ENCODE assay signal across 1 cellular context in the genomic region with DNA sequence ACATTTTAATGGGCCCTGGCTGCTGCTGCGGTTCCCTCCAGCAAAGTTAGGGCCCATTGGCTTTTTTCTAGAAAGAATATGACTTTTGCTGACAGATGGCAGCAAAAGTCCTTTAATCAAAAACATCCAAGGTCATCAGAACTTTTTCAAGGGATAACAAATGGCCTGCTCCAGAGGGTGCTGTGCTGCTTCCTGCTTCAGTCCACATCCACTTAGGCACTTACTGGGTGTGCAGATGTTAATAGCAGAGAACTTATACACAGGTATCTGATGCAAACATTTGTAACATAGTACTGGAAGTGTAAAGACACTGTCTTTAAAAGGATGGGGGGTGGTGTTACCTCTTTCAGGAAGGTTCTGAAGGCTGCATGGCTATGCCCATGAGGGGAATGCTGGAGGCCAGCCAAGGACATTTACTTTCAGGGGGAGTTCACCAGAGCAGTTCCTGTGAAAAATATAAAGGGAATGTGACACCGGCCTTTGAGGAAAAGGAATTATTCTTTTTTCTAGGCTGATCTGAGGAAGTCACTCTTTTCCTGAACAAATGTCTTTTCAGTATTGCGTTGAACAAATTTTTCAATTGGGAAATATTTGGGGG.
TF ChIP-seq lines count a peak whose summit lies in the region.

No MANE protein-coding gene starts in this region.

TF ChIP-seq in HEK293, 187 proteins besides CTCF, POLR2A, EP300 and RAD21 (continued from another document):
- TF ChIP-seq, protein P1, sequence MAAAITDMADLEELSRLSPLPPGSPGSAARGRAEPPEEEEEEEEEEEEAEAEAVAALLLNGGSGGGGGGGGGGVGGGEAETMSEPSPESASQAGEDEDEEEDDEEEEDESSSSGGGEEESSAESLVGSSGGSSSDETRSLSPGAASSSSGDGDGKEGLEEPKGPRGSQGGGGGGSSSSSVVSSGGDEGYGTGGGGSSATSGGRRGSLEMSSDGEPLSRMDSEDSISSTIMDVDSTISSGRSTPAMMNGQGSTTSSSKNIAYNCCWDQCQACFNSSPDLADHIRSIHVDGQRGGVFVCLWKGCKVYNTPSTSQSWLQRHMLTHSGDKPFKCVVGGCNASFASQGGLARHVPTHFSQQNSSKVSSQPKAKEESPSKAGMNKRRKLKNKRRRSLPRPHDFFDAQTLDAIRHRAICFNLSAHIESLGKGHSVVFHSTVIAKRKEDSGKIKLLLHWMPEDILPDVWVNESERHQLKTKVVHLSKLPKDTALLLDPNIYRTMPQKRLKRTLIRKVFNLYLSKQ (tag by site-specific recombination; IDR thresholded peaks at IDR 0.05; ENCODE audit: borderline replicate concordance) = no peak
- TF ChIP-seq, protein P2, sequence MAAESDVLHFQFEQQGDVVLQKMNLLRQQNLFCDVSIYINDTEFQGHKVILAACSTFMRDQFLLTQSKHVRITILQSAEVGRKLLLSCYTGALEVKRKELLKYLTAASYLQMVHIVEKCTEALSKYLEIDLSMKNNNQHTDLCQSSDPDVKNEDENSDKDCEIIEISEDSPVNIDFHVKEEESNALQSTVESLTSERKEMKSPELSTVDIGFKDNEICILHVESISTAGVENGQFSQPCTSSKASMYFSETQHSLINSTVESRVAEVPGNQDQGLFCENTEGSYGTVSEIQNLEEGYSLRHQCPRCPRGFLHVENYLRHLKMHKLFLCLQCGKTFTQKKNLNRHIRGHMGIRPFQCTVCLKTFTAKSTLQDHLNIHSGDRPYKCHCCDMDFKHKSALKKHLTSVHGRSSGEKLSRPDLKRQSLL (tag by site-specific recombination; IDR thresholded peaks at IDR 0.05) = no peak
- TF ChIP-seq ZNF366 (tag by site-specific recombination; conservative IDR thresholded peaks at IDR 0.05) = peak; percentile 21; the same call in 1 of the 2 replicates
- TF ChIP-seq ZBTB17 (tag by site-specific recombination; IDR thresholded peaks at IDR 0.05) = peak; percentile 13; the same call in 1 of the 2 replicates
- TF ChIP-seq, protein P3, sequence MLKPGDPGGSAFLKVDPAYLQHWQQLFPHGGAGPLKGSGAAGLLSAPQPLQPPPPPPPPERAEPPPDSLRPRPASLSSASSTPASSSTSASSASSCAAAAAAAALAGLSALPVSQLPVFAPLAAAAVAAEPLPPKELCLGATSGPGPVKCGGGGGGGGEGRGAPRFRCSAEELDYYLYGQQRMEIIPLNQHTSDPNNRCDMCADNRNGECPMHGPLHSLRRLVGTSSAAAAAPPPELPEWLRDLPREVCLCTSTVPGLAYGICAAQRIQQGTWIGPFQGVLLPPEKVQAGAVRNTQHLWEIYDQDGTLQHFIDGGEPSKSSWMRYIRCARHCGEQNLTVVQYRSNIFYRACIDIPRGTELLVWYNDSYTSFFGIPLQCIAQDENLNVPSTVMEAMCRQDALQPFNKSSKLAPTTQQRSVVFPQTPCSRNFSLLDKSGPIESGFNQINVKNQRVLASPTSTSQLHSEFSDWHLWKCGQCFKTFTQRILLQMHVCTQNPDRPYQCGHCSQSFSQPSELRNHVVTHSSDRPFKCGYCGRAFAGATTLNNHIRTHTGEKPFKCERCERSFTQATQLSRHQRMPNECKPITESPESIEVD (tag by site-specific recombination; IDR thresholded peaks at IDR 0.05) = peak; percentile 87
- TF ChIP-seq, protein P4, sequence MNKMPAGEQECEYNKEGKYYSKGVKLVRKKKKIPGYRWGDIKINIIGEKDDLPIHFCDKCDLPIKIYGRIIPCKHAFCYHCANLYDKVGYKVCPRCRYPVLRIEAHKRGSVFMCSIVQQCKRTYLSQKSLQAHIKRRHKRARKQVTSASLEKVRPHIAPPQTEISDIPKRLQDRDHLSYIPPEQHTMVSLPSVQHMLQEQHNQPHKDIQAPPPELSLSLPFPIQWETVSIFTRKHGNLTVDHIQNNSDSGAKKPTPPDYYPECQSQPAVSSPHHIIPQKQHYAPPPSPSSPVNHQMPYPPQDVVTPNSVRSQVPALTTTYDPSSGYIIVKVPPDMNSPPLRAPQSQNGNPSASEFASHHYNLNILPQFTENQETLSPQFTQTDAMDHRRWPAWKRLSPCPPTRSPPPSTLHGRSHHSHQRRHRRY (tag by site-specific recombination; IDR thresholded peaks at IDR 0.05) = no peak
- TF ChIP-seq ZNF658 (tag by site-specific recombination; IDR thresholded peaks at IDR 0.05) = no peak
- TF ChIP-seq, protein P5, sequence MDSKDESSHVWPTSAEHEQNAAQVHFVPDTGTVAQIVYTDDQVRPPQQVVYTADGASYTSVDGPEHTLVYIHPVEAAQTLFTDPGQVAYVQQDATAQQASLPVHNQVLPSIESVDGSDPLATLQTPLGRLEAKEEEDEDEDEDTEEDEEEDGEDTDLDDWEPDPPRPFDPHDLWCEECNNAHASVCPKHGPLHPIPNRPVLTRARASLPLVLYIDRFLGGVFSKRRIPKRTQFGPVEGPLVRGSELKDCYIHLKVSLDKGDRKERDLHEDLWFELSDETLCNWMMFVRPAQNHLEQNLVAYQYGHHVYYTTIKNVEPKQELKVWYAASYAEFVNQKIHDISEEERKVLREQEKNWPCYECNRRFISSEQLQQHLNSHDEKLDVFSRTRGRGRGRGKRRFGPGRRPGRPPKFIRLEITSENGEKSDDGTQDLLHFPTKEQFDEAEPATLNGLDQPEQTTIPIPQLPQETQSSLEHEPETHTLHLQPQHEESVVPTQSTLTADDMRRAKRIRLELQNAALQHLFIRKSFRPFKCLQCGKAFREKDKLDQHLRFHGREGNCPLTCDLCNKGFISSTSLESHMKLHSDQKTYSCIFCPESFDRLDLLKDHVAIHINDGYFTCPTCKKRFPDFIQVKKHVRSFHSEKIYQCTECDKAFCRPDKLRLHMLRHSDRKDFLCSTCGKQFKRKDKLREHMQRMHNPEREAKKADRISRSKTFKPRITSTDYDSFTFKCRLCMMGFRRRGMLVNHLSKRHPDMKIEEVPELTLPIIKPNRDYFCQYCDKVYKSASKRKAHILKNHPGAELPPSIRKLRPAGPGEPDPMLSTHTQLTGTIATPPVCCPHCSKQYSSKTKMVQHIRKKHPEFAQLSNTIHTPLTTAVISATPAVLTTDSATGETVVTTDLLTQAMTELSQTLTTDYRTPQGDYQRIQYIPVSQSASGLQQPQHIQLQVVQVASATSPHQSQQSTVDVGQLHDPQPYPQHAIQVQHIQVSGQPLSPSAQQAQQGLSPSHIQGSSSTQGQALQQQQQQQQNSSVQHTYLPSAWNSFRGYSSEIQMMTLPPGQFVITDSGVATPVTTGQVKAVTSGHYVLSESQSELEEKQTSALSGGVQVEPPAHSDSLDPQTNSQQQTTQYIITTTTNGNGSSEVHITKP (tag by site-specific recombination; IDR thresholded peaks at IDR 0.05) = peak; percentile 58
